ENCODE assay signal across 1 cellular context in the genomic region with DNA sequence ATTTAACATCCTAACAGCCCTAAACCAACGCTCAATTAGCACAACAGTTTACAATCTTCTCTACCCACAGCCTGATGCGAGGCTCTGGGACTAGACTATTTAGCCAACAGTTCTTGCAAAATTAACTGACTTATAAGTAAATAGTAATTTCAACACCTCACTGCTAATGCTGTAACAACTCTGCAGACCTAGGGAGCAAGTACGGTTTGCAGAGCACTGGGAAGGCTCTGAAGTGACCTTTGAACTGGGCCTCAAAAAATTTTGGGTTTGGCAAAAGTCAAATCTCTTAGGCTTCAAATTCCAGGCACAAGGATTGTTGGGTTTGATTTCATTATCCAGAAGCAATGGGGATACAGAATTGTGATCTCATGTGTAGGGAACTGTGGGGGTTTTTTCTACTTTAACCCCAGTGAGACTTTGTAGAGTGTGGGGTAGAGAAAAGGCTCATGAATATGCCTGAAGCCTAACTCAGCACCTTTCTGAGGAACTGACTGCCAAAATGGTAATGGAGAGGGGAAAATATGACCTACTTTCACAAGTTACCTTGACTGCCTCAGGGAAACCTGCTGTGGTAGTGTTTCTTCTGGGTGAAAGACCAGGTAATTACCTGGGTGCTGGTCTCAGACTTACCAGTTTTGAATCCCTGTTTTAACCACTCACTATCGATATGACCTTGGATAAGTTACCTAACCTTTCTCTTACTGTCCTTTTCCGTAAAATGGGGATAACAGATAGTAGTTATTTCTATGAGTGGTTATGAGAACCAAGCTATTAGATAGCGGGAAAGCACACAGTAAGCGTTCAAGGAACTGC.
TF ChIP-seq lines count a peak whose summit lies in the region.

No MANE protein-coding gene starts in this region.

TF ChIP-seq in HCT116, 20 proteins besides CTCF, POLR2A, EP300 and RAD21:
- TF ChIP-seq JUND (IDR thresholded peaks at IDR 0.05) (no peak), EGR1 (IDR thresholded peaks at IDR 0.05; ENCODE audit: low read depth) (no peak), SIN3A (IDR thresholded peaks at IDR 0.05; ENCODE audit: low read depth) (no peak), ZFX (IDR thresholded peaks at IDR 0.05) (no peak), ELF1 (IDR thresholded peaks at IDR 0.05; ENCODE audit: borderline replicate concordance, low read depth) (no peak), SRF (IDR thresholded peaks at IDR 0.05; ENCODE audit: low read depth) (no peak), EZH2phosphoT487 (IDR thresholded peaks at IDR 0.05; ENCODE audit: borderline replicate concordance) (no peak), ZNF274 (IDR thresholded peaks at IDR 0.05; ENCODE audit: low read depth, low read length) (no peak)
- TF ChIP-seq, protein P1, sequence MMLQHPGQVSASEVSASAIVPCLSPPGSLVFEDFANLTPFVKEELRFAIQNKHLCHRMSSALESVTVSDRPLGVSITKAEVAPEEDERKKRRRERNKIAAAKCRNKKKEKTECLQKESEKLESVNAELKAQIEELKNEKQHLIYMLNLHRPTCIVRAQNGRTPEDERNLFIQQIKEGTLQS (IDR thresholded peaks at IDR 0.05): no peak
